Comparison of ENCODE assay signal across 8 cellular contexts in genomic region chr2:41782306-41783158, GRCh38.
DNase-seq lines count a peak whose midpoint lies in the region; ATAC-seq and TF ChIP-seq lines count a peak whose summit lies in the region.

No MANE protein-coding gene starts in this region.

- DNase-seq in Daoy (ENCODE audit: low read depth) (peak; percentile 16), NCI-H69 (lab: John Stamatoyannopoulos, UW) (peak; percentile 58), amniotic stem cell (lab: John Stamatoyannopoulos, UW) (peak; percentile 3), iPS-NIHi11 (ENCODE audit: low spot score) (peak; percentile 46)
- DNase-seq in stimulated activated CD4-positive, alpha-beta T cell treated with anti-CD3 and anti-CD28 coated beads, Interleukin-4, amount 100 ng/mL, for 1 hour, result peak; percentile 4

- H3K27ac ChIP-seq in 22Rv1, result no peak overlapping the region

- peak; percentile 74 for TF ChIP-seq CTCF in 22Rv1 (IDR thresholded peaks at IDR 0.05)

- ATAC-seq in HG02798 (IDR thresholded peaks at IDR 0.05; ENCODE audit: poor library complexity, unreplicated experiment) (peak; percentile 54), HG03039 (IDR thresholded peaks at IDR 0.05; ENCODE audit: unreplicated experiment) (no peak)

Comparison
In these comparisons a context has a peak if more than half of its experiments do, and no peak if none do; other contexts are left out.
1. DNase-seq: peak in every context shown above with its lines; median percentile 58 in NCI-H69; 46 in iPS-NIHi11; 16 in Daoy; 4 in stimulated activated CD4-positive, alpha-beta T cell treated with anti-CD3 and anti-CD28 coated beads, Interleukin-4, amount 100 ng/mL, for 1 hour; 3 in amniotic stem cell.